8 cellular contexts compared by ENCODE assay signal in the genomic region with DNA sequence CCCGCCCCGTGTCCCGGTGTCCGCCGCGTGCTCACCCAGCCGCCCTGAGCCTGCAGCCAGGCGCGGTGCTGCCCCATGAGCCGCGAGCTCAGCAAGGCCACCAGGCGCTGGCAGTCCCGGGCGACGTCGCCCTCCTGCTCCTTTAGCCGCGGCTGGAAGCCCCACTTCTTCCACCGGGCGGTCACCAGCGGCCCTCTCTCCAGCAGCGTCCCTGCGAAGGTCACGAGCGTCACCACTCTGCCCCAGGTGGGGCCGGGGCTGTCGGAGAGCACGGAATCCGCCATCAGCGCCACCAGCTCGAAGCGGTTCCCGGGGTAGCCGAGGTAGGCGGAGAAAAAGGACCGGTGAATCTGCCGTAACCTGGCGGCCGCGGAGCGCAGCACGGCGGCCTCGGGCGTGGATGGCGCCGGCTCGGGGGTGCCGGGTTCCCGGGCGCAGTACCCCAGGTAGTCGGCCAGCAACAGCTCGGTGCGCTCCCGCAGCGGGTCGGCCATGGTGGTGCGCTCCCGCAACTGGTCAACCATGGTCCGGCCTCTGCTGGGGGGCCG. TPM values are rescaled to one million over a fixed set of nuclear protein-coding genes. Genes with fewer than 3 reads are reported as not detected.
DNase-seq lines count a peak whose midpoint lies in the region; ATAC-seq and TF ChIP-seq lines count a peak whose summit lies in the region.

No MANE protein-coding gene starts in this region.

- 1% methylated on average over 61 of the region's 61 CpGs for WGBS in urinary bladder

- no peak overlapping the region for H3K27ac Mint-ChIP-seq in GM23338
- no peak overlapping the region for H3K27ac Mint-ChIP-seq in activated CD4-positive, alpha-beta T cell treated with anti-CD3 and anti-CD28 coated beads for 36 hours
- no peak overlapping the region for H3K27ac Mint-ChIP-seq in natural killer cell

- H3K4me3 ChIP-seq in GM23338: peak overlapping the region; percentile 60
- peak overlapping the region; percentile 55 to 58 for H3K4me3 ChIP-seq in duodenal mucosa (ENCODE audit: low read depth in 1 of 2, low read length in 2 of 2)
- H3K4me3 ChIP-seq in urinary bladder (ENCODE audit: low read depth, low read length): peak overlapping the region; percentile 35

- peak overlapping the region; percentile 71 for H3K4me3 Mint-ChIP-seq in GM23338
- peak overlapping the region; percentile 54 for H3K4me3 Mint-ChIP-seq in activated CD4-positive, alpha-beta T cell treated with anti-CD3 and anti-CD28 coated beads for 36 hours
- H3K4me3 Mint-ChIP-seq in natural killer cell: peak overlapping the region; percentile 70

- peaks cover 42% of the 10 kb centered on the region for H3K27me3 ChIP-seq in GM23338 (ENCODE audit: insufficient read depth)
- H3K27me3 ChIP-seq in duodenal mucosa (ENCODE audit: control insufficient read depth in 1 of 2, insufficient read depth in 2 of 2, low read length in 2 of 2): no peaks in the 10 kb centered on the region

- H3K36me3 Mint-ChIP-seq in GM23338 (ENCODE audit: low read depth) (no peaks in the 10 kb centered on the region), natural killer cell (no peaks in the 10 kb centered on the region)
- H3K36me3 Mint-ChIP-seq in activated CD4-positive, alpha-beta T cell treated with anti-CD3 and anti-CD28 coated beads for 36 hours (ENCODE audit: low read depth): no peaks in the 10 kb centered on the region

- peak; percentile 82 for ATAC-seq in GM23338
- peak; percentile 88 for ATAC-seq in activated CD4-positive, alpha-beta T cell treated with anti-CD3 and anti-CD28 coated beads for 36 hours
- ATAC-seq in natural killer cell: peak; percentile 48 to 72 (median 66)
- no peak for ATAC-seq in GM21528 (IDR thresholded peaks at IDR 0.05; ENCODE audit: low FRiP score, unreplicated experiment)
- no peak for ATAC-seq in GM18909 (IDR thresholded peaks at IDR 0.05; ENCODE audit: poor library complexity, unreplicated experiment)

- TF ChIP-seq CTCF in GM23338 (conservative IDR thresholded peaks at IDR 0.05; ENCODE audit: low read depth in 2 of 2) (no peak), natural killer cell (IDR thresholded peaks at IDR 0.05) (no peak)

- peak overlapping the region; percentile 92 for H2AFZ ChIP-seq in GM23338

- H3K9me3 Mint-ChIP-seq in GM23338 (0 out of 3 replicates have a peak, but pooled peaks cover 5% of the 10 kb centered on the region), natural killer cell (no peaks in the 10 kb centered on the region)
- no peaks in the 10 kb centered on the region for H3K9me3 Mint-ChIP-seq in activated CD4-positive, alpha-beta T cell treated with anti-CD3 and anti-CD28 coated beads for 36 hours (ENCODE audit: low read depth)

- POLR2A ChIA-PET in activated CD4-positive, alpha-beta T cell treated with anti-CD3 and anti-CD28 coated beads for 36 hours (lab: Charles Lee): no interaction called here

- H3K79me2 ChIP-seq in GM23338 (replicated peaks; ENCODE audit: insufficient read depth): no peaks in the 10 kb centered on the region

- CTCF ChIA-PET in activated CD4-positive, alpha-beta T cell treated with anti-CD3 and anti-CD28 coated beads for 36 hours (lab: Charles Lee): interaction anchor here (0.8 to 1.0 kb wide), 4 partner anchors 15 to 88 kb away, joined by 3 to 5 read pairs (median 4); no protein-coding TSS in a partner anchor

- peak overlapping the region in 1 of 2 donors; percentile 65 for H3K9ac ChIP-seq in duodenal mucosa (ENCODE audit: low read depth in 1 of 2, low read length in 2 of 2)

- intact Hi-C loops in activated CD4-positive, alpha-beta T cell treated with anti-CD3 and anti-CD28 coated beads for 36 hours (cut with DNase I, micrococcal nuclease): no loop called here
- intact Hi-C loops in natural killer cell (cut with micrococcal nuclease): no loop called here

- H3K4me1 Mint-ChIP-seq in GM23338 (peaks cover 19% of the 10 kb centered on the region), natural killer cell (no peaks in the 10 kb centered on the region)
- peaks cover 12% of the 10 kb centered on the region for H3K4me1 Mint-ChIP-seq in activated CD4-positive, alpha-beta T cell treated with anti-CD3 and anti-CD28 coated beads for 36 hours

- DNase-seq in GM23338 (ENCODE audit: low spot score) (peak; percentile 72), natural killer cell (no peak), NCI-H1105 (lab: John Stamatoyannopoulos, UW) (no peak)
- DNase-seq in activated CD4-positive, alpha-beta T cell treated with anti-CD3 and anti-CD28 coated beads for 36 hours: peak; percentile 67

- H3K36me3 ChIP-seq in GM23338 (ENCODE audit: insufficient read depth) (no peaks in the 10 kb centered on the region), duodenal mucosa (ENCODE audit: control insufficient read depth in 1 of 2, insufficient read depth in 2 of 2, low read length in 2 of 2) (no peaks in the 10 kb centered on the region), urinary bladder (ENCODE audit: insufficient read depth) (no peaks in the 10 kb centered on the region)

- peak overlapping the region; percentile 83 for H3K4me2 ChIP-seq in GM23338

- H3K9me2 ChIP-seq in GM23338 (ENCODE audit: insufficient read depth): no peaks in the 10 kb centered on the region

- H3K27me3 Mint-ChIP-seq in GM23338 (ENCODE audit: insufficient read depth, low read depth, poor library complexity) (peaks cover 35% of the 10 kb centered on the region), natural killer cell (ENCODE audit: low read depth in 2 of 2) (peaks cover 18 to 24% of the 10 kb centered on the region in 2 donors)
- H3K27me3 Mint-ChIP-seq in activated CD4-positive, alpha-beta T cell treated with anti-CD3 and anti-CD28 coated beads for 36 hours: peaks cover 16% of the 10 kb centered on the region

- no peak overlapping the region for H3K27ac ChIP-seq in GM23338 (ENCODE audit: low read depth)
- no peak overlapping the region for H3K27ac ChIP-seq in duodenal mucosa (ENCODE audit: low read depth, low read length)
- no peak overlapping the region for H3K27ac ChIP-seq in urinary bladder (ENCODE audit: low read depth)

- peaks cover 16% of the 10 kb centered on the region; the same call in 1 of the 2 replicates for H3K4me1 ChIP-seq in GM23338 (ENCODE audit: insufficient read depth)
- peaks cover 14 to 16% of the 10 kb centered on the region in 2 donors for H3K4me1 ChIP-seq in duodenal mucosa (ENCODE audit: control insufficient read depth in 1 of 2, insufficient read depth in 2 of 2, low read length in 2 of 2)
- H3K4me1 ChIP-seq in urinary bladder (ENCODE audit: insufficient read depth): no peaks in the 10 kb centered on the region

- H3K9me3 ChIP-seq in duodenal mucosa (ENCODE audit: control insufficient read depth in 1 of 2, low read length in 2 of 2): no peaks in the 10 kb centered on the region

- H3F3A ChIP-seq in GM23338 (replicated peaks; ENCODE audit: low read depth): no peaks in the 10 kb centered on the region

- no peaks in the 10 kb centered on the region for H4K20me1 ChIP-seq in GM23338 (replicated peaks; ENCODE audit: insufficient read depth)

TF ChIP-seq in GM23338, 12 proteins besides CTCF, POLR2A, EP300 and RAD21:
- no peak for TF ChIP-seq EZH2phosphoT487 (IDR thresholded peaks at IDR 0.05; ENCODE audit: unreplicated experiment)
- TF ChIP-seq CREB1 (CRISPR knock-in tag; IDR thresholded peaks at IDR 0.05; ENCODE audit: low read depth): no peak
- TF ChIP-seq ZNF331 (CRISPR knock-in tag; IDR thresholded peaks at IDR 0.05; ENCODE audit: low read depth): no peak
- TF ChIP-seq EZH2 (IDR thresholded peaks at IDR 0.05; ENCODE audit: low read depth, unreplicated experiment): peak; percentile 37
- no peak for TF ChIP-seq STAT1 (IDR thresholded peaks at IDR 0.05; ENCODE audit: unreplicated experiment)
- TF ChIP-seq POLR2AphosphoS5 (IDR thresholded peaks at IDR 0.05; ENCODE audit: low read depth): peak; percentile 36; the same call in 1 of the 2 replicates

RNA-seq across cellular contexts. Expression of gene BCL2L10, which starts 0.3 kb away (rescaled TPM):
- 1.6 and 3.3 TPM in 2 replicates for total RNA-seq in GM23338 (2014; rRNA removed; shearing (Covaris generic))
- 1.9 and 4.3 TPM in 2 replicates for polyA plus RNA-seq in GM23338 (2016; fragmentation: Nextera tagmentation; extraction: Ambion mirVana)
- total RNA-seq in activated CD4-positive, alpha-beta T cell treated with anti-CD3 and anti-CD28 coated beads for 36 hours: not detected
- total RNA-seq in natural killer cell: under 1 TPM in 1 of 3 donors, not detected in 2; 0.45 TPM
- not detected for total RNA-seq in urinary bladder
- 0.73 TPM for polyA plus RNA-seq in urinary bladder

Comparison
In these comparisons a context has a peak if more than half of its experiments do, and no peak if none do; other contexts are left out.
1. ATAC-seq: peak in GM23338 (single experiment), activated CD4-positive, alpha-beta T cell treated with anti-CD3 and anti-CD28 coated beads for 36 hours (single experiment) and natural killer cell (3 of 3); none in GM21528 (single experiment) and GM18909 (single experiment).
2. DNase-seq: peak in GM23338 (single experiment) and activated CD4-positive, alpha-beta T cell treated with anti-CD3 and anti-CD28 coated beads for 36 hours (single experiment); none in natural killer cell (single experiment) and NCI-H1105 (single experiment).
3. Peak in every context shown above with its lines, with median percentiles within 50 percentile points of each other: H3K4me3 ChIP-seq and H3K4me3 Mint-ChIP-seq.